In the genomic region with DNA sequence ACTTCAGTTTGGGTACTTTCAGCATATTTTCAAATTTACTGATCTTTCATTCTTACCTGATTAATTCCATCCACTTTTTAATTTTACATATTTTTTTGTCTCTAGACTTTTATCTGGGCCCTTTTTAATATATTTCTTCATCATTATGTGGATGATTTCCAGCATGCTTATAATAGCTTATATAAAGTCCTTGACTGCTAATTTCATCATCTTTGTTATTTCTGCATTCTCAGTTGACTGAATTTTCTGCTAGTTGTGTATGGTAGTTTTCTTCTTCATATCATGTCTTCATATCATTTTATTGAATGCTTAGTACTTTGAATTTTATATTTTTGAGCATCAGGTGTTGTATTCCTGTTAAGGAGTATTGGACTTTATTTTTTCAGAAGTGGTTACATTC, we compare ENCODE assay signal across 29 cellular contexts. TPM values are rescaled to one million over a fixed set of nuclear protein-coding genes. Genes with fewer than 3 reads are reported as not detected.
DNase-seq lines count a peak whose midpoint lies in the region; ATAC-seq and TF ChIP-seq lines count a peak whose summit lies in the region.
"Had no signal": no experiment of that assay in that cellular context is flagged by ENCODE, and none has a peak within 500 bp of the region (broad histone marks: within the 10 kb centered on the region; RNA-seq: fewer than 3 reads in every experiment).

No MANE protein-coding gene starts in this region.

- POLR2A ChIA-PET in activated CD4-positive, alpha-beta memory T cell treated with anti-CD3 and anti-CD28 coated beads, Interleukin-2, amount 10 ng/mL, durations not matched to agents 7 days and 5 days (lab: Charles Lee): interaction anchor here (0.6 to 3.3 kb wide), 3 partner anchors 10 to 39 kb away, joined by 3 to 17 read pairs (median 6); partner anchors contain the start of gene STAM

- H3K4me3 Mint-ChIP-seq in stimulated activated naive CD8-positive, alpha-beta T cell treated with anti-CD3 and anti-CD28 coated beads, Interleukin-15, Interleukin-2, amounts not matched to agents 100 ng/mL and 50 ng/mL, for 24 hours: no peak overlapping the region
- peak overlapping the region; percentile 1 for H3K4me3 Mint-ChIP-seq in activated CD4-positive, alpha-beta memory T cell treated with anti-CD3 and anti-CD28 coated beads, Interleukin-2, amount 10 ng/mL, durations not matched to agents 7 days and 5 days
- H3K4me3 Mint-ChIP-seq: nephron; T-helper 1 cell treated with Interleukin-12 subunit alpha and Interleukin-12 subunit beta and Interleukin-4 antibody, amounts not matched to agents 30 μg/mL and 1 μg/mL, for 36 hours; type B pancreatic cell had no signal

- peaks cover 61% of the 10 kb centered on the region for H3K4me1 Mint-ChIP-seq in stimulated activated naive CD8-positive, alpha-beta T cell treated with anti-CD3 and anti-CD28 coated beads, Interleukin-15, Interleukin-2, amounts not matched to agents 100 ng/mL and 50 ng/mL, for 24 hours (ENCODE audit: low read depth)
- peaks cover 60% of the 10 kb centered on the region for H3K4me1 Mint-ChIP-seq in activated CD4-positive, alpha-beta memory T cell treated with anti-CD3 and anti-CD28 coated beads, Interleukin-2, amount 10 ng/mL, durations not matched to agents 7 days and 5 days
- H3K4me1 Mint-ChIP-seq: nephron had no signal

- ATAC-seq in stimulated activated naive CD8-positive, alpha-beta T cell treated with anti-CD3 and anti-CD28 coated beads, Interleukin-15, Interleukin-2, amounts not matched to agents 100 U/mL and 50 U/mL, for 24 hours: no peak
- no peak for ATAC-seq in HG02870 (IDR thresholded peaks at IDR 0.05; ENCODE audit: unreplicated experiment)
- ATAC-seq: activated CD8-positive, alpha-beta memory T cell treated with anti-CD3 and anti-CD28 coated beads, Interleukin-2, amount 10 ng/mL, durations not matched to agents 7 days and 5 days had no signal

- no peak for DNase-seq in stimulated activated naive CD8-positive, alpha-beta T cell treated with anti-CD3 and anti-CD28 coated beads, Interleukin-15, Interleukin-2, amounts not matched to agents 100 U/mL and 50 U/mL, for 24 hours
- DNase-seq in activated CD4-positive, alpha-beta memory T cell treated with anti-CD3 and anti-CD28 coated beads, Interleukin-2, amount 10 ng/mL, durations not matched to agents 7 days and 5 days: no peak
- DNase-seq in erythroblast (lab: John Stamatoyannopoulos, UW) (peak; percentile 25 to 67), HUDEP-2 (lab: John Stamatoyannopoulos, UW; ENCODE audit: unreplicated experiment in 76 of 76) (no peak), hypothalamus (lab: John Stamatoyannopoulos, UW) (no peak), hippocampal formation (lab: John Stamatoyannopoulos, UW) (no peak)
- DNase-seq: activated CD4-positive, alpha-beta T cell treated with anti-CD3 and anti-CD28 coated beads for 4 hours; activated CD8-positive, alpha-beta memory T cell treated with anti-CD3 and anti-CD28 coated beads, Interleukin-2, amount 10 ng/mL, durations not matched to agents 7 days and 5 days; activated naive CD8-positive, alpha-beta T cell treated with anti-CD3 and anti-CD28 coated beads, Interleukin-2, amount 10 ng/mL, durations not matched to agents 7 days and 5 days; BE2C; central memory CD4-positive, alpha-beta T cell; COR-L47; glutamatergic neuron; HCEC 1CT; KBM-7; kidney; NCI-H1417 treated with DMSO at 0.1 percent for 48 hours; NCI-H2107; NCI-H446; NCI-H774; pancreas; retina; small intestine; stimulated activated CD8-positive, alpha-beta memory T cell treated with anti-CD3 and anti-CD28 coated beads, Interleukin-4, amount 100 ng/mL, for 48 hours had no signal

- H3K27me3 Mint-ChIP-seq in stimulated activated naive CD8-positive, alpha-beta T cell treated with anti-CD3 and anti-CD28 coated beads, Interleukin-15, Interleukin-2, amounts not matched to agents 100 ng/mL and 50 ng/mL, for 24 hours: no peaks in the 10 kb centered on the region
- H3K27me3 Mint-ChIP-seq in activated CD4-positive, alpha-beta memory T cell treated with anti-CD3 and anti-CD28 coated beads, Interleukin-2, amount 10 ng/mL, durations not matched to agents 7 days and 5 days: no peaks in the 10 kb centered on the region
- H3K27me3 Mint-ChIP-seq: activated CD8-positive, alpha-beta memory T cell treated with anti-CD3 and anti-CD28 coated beads, Interleukin-2, amount 10 ng/mL, durations not matched to agents 7 days and 5 days; activated naive CD8-positive, alpha-beta T cell treated with anti-CD3 and anti-CD28 coated beads, Interleukin-2, amount 10 ng/mL, durations not matched to agents 7 days and 5 days; type B pancreatic cell had no signal

- no peak for TF ChIP-seq POLR2A in erythroblast (IDR thresholded peaks at IDR 0.05; ENCODE audit: low read length)

- no peaks in the 10 kb centered on the region for H3K9me3 Mint-ChIP-seq in stimulated activated naive CD8-positive, alpha-beta T cell treated with anti-CD3 and anti-CD28 coated beads, Interleukin-15, Interleukin-2, amounts not matched to agents 100 ng/mL and 50 ng/mL, for 24 hours
- H3K9me3 Mint-ChIP-seq in activated CD4-positive, alpha-beta memory T cell treated with anti-CD3 and anti-CD28 coated beads, Interleukin-2, amount 10 ng/mL, durations not matched to agents 7 days and 5 days: no peaks in the 10 kb centered on the region
- H3K9me3 Mint-ChIP-seq: type B pancreatic cell had no signal

- peaks cover 41% of the 10 kb centered on the region for H3K36me3 Mint-ChIP-seq in stimulated activated naive CD8-positive, alpha-beta T cell treated with anti-CD3 and anti-CD28 coated beads, Interleukin-15, Interleukin-2, amounts not matched to agents 100 ng/mL and 50 ng/mL, for 24 hours (ENCODE audit: low read depth)
- peaks cover 61% of the 10 kb centered on the region for H3K36me3 Mint-ChIP-seq in activated CD4-positive, alpha-beta memory T cell treated with anti-CD3 and anti-CD28 coated beads, Interleukin-2, amount 10 ng/mL, durations not matched to agents 7 days and 5 days (ENCODE audit: low read depth)

- CTCF ChIA-PET in activated CD4-positive, alpha-beta memory T cell treated with anti-CD3 and anti-CD28 coated beads, Interleukin-2, amount 10 ng/mL, durations not matched to agents 7 days and 5 days (lab: Charles Lee): no interaction called here

- peak overlapping the region; percentile 3 for H3K27ac Mint-ChIP-seq in stimulated activated naive CD8-positive, alpha-beta T cell treated with anti-CD3 and anti-CD28 coated beads, Interleukin-15, Interleukin-2, amounts not matched to agents 100 ng/mL and 50 ng/mL, for 24 hours
- H3K27ac Mint-ChIP-seq in activated CD4-positive, alpha-beta memory T cell treated with anti-CD3 and anti-CD28 coated beads, Interleukin-2, amount 10 ng/mL, durations not matched to agents 7 days and 5 days: no peak overlapping the region
- H3K27ac Mint-ChIP-seq: activated CD8-positive, alpha-beta memory T cell treated with anti-CD3 and anti-CD28 coated beads, Interleukin-2, amount 10 ng/mL, durations not matched to agents 7 days and 5 days; activated naive CD8-positive, alpha-beta T cell treated with anti-CD3 and anti-CD28 coated beads, Interleukin-2, amount 10 ng/mL, durations not matched to agents 7 days and 5 days; nephron; type B pancreatic cell had no signal

RNA-seq across cellular contexts. Expression of gene STAM, which starts 39.6 kb away (rescaled TPM):
- 10 to 100 TPM; 39.8 to 39.9 TPM for total RNA-seq in activated CD4-positive, alpha-beta memory T cell treated with anti-CD3 and anti-CD28 coated beads, Interleukin-2, amount 10 ng/mL, durations not matched to agents 7 days and 5 days

Comparison
In these comparisons a context has a peak if more than half of its experiments do, and no peak if none do; other contexts are left out.
1. DNase-seq: peak in erythroblast (2 of 2); none in stimulated activated naive CD8-positive, alpha-beta T cell treated with anti-CD3 and anti-CD28 coated beads, Interleukin-15, Interleukin-2, amounts not matched to agents 100 U/mL and 50 U/mL, for 24 hours (single experiment), activated CD4-positive, alpha-beta memory T cell treated with anti-CD3 and anti-CD28 coated beads, Interleukin-2, amount 10 ng/mL, durations not matched to agents 7 days and 5 days (single experiment), HUDEP-2 (0 of 76), hypothalamus (0 of 51) and hippocampal formation (0 of 2).